In genomic region chr5:38925154-38925925, GRCh38 we compare ENCODE assay signal across 17 cellular contexts.
DNase-seq lines count a peak whose midpoint lies in the region; ATAC-seq and TF ChIP-seq lines count a peak whose summit lies in the region.
"Had no signal": no experiment of that assay in that cellular context is flagged by ENCODE, and none has a peak within 500 bp of the region (broad histone marks: within the 10 kb centered on the region; RNA-seq: fewer than 3 reads in every experiment).

No MANE protein-coding gene starts in this region.

- H3K4me3 Mint-ChIP-seq in activated CD8-positive, alpha-beta memory T cell treated with anti-CD3 and anti-CD28 coated beads, Interleukin-2, amount 10 ng/mL, durations not matched to agents 7 days and 5 days = no peak overlapping the region
- no peak overlapping the region for H3K4me3 Mint-ChIP-seq in activated T-helper 17 cell treated with anti-CD3 and anti-CD28 coated beads, Interleukin-2, amount 50 U/mL, for 72 hours
- H3K4me3 Mint-ChIP-seq: naive thymus-derived CD8-positive, alpha-beta T cell had no signal

- H3K4me1 Mint-ChIP-seq in activated CD8-positive, alpha-beta memory T cell treated with anti-CD3 and anti-CD28 coated beads, Interleukin-2, amount 10 ng/mL, durations not matched to agents 7 days and 5 days = no peaks in the 10 kb centered on the region
- no peaks in the 10 kb centered on the region for H3K4me1 Mint-ChIP-seq in activated T-helper 17 cell treated with anti-CD3 and anti-CD28 coated beads, Interleukin-2, amount 50 U/mL, for 72 hours
- H3K4me1 Mint-ChIP-seq: naive thymus-derived CD8-positive, alpha-beta T cell had no signal

- H3K27ac Mint-ChIP-seq in activated CD8-positive, alpha-beta memory T cell treated with anti-CD3 and anti-CD28 coated beads, Interleukin-2, amount 10 ng/mL, durations not matched to agents 7 days and 5 days = no peak overlapping the region
- H3K27ac Mint-ChIP-seq in activated T-helper 17 cell treated with anti-CD3 and anti-CD28 coated beads, Interleukin-2, amount 50 U/mL, for 72 hours = no peak overlapping the region
- H3K27ac Mint-ChIP-seq: naive thymus-derived CD8-positive, alpha-beta T cell had no signal

- no peak for ATAC-seq in activated CD8-positive, alpha-beta memory T cell treated with anti-CD3 and anti-CD28 coated beads, Interleukin-2, amount 10 ng/mL, durations not matched to agents 7 days and 5 days
- no peak for ATAC-seq in activated T-helper 17 cell treated with anti-CD3 and anti-CD28 coated beads, Interleukin-2, amount 50 U/mL, for 72 hours (replicated peaks)
- ATAC-seq in HG02870 (IDR thresholded peaks at IDR 0.05; ENCODE audit: unreplicated experiment) = no peak
- ATAC-seq: HepG2; naive thymus-derived CD8-positive, alpha-beta T cell had no signal

- H3K36me3 Mint-ChIP-seq in activated CD8-positive, alpha-beta memory T cell treated with anti-CD3 and anti-CD28 coated beads, Interleukin-2, amount 10 ng/mL, durations not matched to agents 7 days and 5 days = no peaks in the 10 kb centered on the region
- H3K36me3 Mint-ChIP-seq in activated T-helper 17 cell treated with anti-CD3 and anti-CD28 coated beads, Interleukin-2, amount 50 U/mL, for 72 hours (ENCODE audit: low read depth) = no peaks in the 10 kb centered on the region
- H3K36me3 Mint-ChIP-seq: naive thymus-derived CD8-positive, alpha-beta T cell had no signal

- H3K4me3 ChIP-seq in fibroblast of mammary gland (ENCODE audit: control insufficient read depth, low read depth, low read length) = no peak overlapping the region

- H3K27me3 Mint-ChIP-seq in activated CD8-positive, alpha-beta memory T cell treated with anti-CD3 and anti-CD28 coated beads, Interleukin-2, amount 10 ng/mL, durations not matched to agents 7 days and 5 days = peaks cover 46% of the 10 kb centered on the region
- peaks cover 16% of the 10 kb centered on the region for H3K27me3 Mint-ChIP-seq in activated T-helper 17 cell treated with anti-CD3 and anti-CD28 coated beads, Interleukin-2, amount 50 U/mL, for 72 hours

- CTCF ChIA-PET in activated CD8-positive, alpha-beta memory T cell treated with anti-CD3 and anti-CD28 coated beads, Interleukin-2, amount 10 ng/mL, durations not matched to agents 7 days and 5 days (lab: Charles Lee) = no interaction called here

- TF ChIP-seq CTCF in fibroblast of mammary gland (conservative IDR thresholded peaks at IDR 0.05; ENCODE audit: control insufficient read depth, insufficient read depth, low read depth, low read length) = no peak

- H3K9me3 Mint-ChIP-seq in activated CD8-positive, alpha-beta memory T cell treated with anti-CD3 and anti-CD28 coated beads, Interleukin-2, amount 10 ng/mL, durations not matched to agents 7 days and 5 days (ENCODE audit: low read depth) = no peaks in the 10 kb centered on the region
- no peaks in the 10 kb centered on the region for H3K9me3 Mint-ChIP-seq in activated T-helper 17 cell treated with anti-CD3 and anti-CD28 coated beads, Interleukin-2, amount 50 U/mL, for 72 hours
- H3K9me3 Mint-ChIP-seq: naive thymus-derived CD8-positive, alpha-beta T cell had no signal

- DNase-seq in AG08395 (ENCODE audit: low spot score) = peak; percentile 81
- DNase-seq in NCI-H226 = peak; percentile 24
- DNase-seq in fibroblast of mammary gland (ENCODE audit: low read depth) = peak; percentile 62
- DNase-seq in myocyte (ENCODE audit: low read depth) = peak; percentile 41
- DNase-seq in activated CD8-positive, alpha-beta memory T cell treated with anti-CD3 and anti-CD28 coated beads, Interleukin-2, amount 10 ng/mL, durations not matched to agents 7 days and 5 days = no peak
- no peak for DNase-seq in stimulated activated CD4-positive, alpha-beta T cell treated with anti-CD3 and anti-CD28 coated beads, Interleukin-2, amount 100 ng/mL, for 24 hours
- DNase-seq: activated CD8-positive, alpha-beta memory T cell treated with anti-CD3 and anti-CD28 coated beads, Interleukin-2, amount 50 U/mL, for 4 hours; amniotic stem cell; DMS153; naive thymus-derived CD8-positive, alpha-beta T cell; NCI-H1436; NCI-H748 treated with DMSO at 0.1 percent for 48 hours; SHP77 treated with DMSO at 0.1 percent for 48 hours; stimulated activated CD4-positive, alpha-beta T cell treated with anti-CD3 and anti-CD28 coated beads, Interleukin-12 subunit alpha, Interleukin-12 subunit beta, amount 100 ng/mL, for 4 hours had no signal

Comparison
In these comparisons a context has a peak if more than half of its experiments do, and no peak if none do; other contexts are left out.
1. DNase-seq: peak in AG08395 (single experiment), NCI-H226 (single experiment), fibroblast of mammary gland (single experiment) and myocyte (single experiment); none in activated CD8-positive, alpha-beta memory T cell treated with anti-CD3 and anti-CD28 coated beads, Interleukin-2, amount 10 ng/mL, durations not matched to agents 7 days and 5 days (single experiment) and stimulated activated CD4-positive, alpha-beta T cell treated with anti-CD3 and anti-CD28 coated beads, Interleukin-2, amount 100 ng/mL, for 24 hours (0 of 2).